In genomic region chr15:60568301-60568742, GRCh38 we compare ENCODE assay signal across 1 cellular context.
TF ChIP-seq lines count a peak whose summit lies in the region.

No MANE protein-coding gene starts in this region.

TF ChIP-seq in liver, 16 proteins besides CTCF, POLR2A, EP300 and RAD21 (continued from another document):
- TF ChIP-seq REST (IDR thresholded peaks at IDR 0.05) = no peak
- peak; percentile 45 for TF ChIP-seq YY1 (IDR thresholded peaks at IDR 0.05)
- peak in 1 of 2 donors; percentile 48 for TF ChIP-seq JUND (IDR thresholded peaks at IDR 0.05)
- TF ChIP-seq SP1 (IDR thresholded peaks at IDR 0.05) = peak; percentile 61
